In genomic region chr4:165199722-165200121, GRCh38 we compare ENCODE assay signal across 18 cellular contexts. TPM values are rescaled to one million over a fixed set of nuclear protein-coding genes. Genes with fewer than 3 reads are reported as not detected.
DNase-seq lines count a peak whose midpoint lies in the region; ATAC-seq and TF ChIP-seq lines count a peak whose summit lies in the region.
"Had no signal": no experiment of that assay in that cellular context is flagged by ENCODE, and none has a peak within 500 bp of the region (broad histone marks: within the 10 kb centered on the region; RNA-seq: fewer than 3 reads in every experiment).

No MANE protein-coding gene starts in this region.

- H3K27ac ChIP-seq in HCT116 (ENCODE audit: low read depth, low read length) = no peak overlapping the region
- no peak overlapping the region for H3K27ac ChIP-seq in GM23338 (ENCODE audit: low read depth)
- H3K27ac ChIP-seq: ovary had no signal

- H3K36me3 Mint-ChIP-seq in GM23338 (ENCODE audit: low read depth) = no peaks in the 10 kb centered on the region

- H3K27ac Mint-ChIP-seq in GM23338 = no peak overlapping the region

- POLR2A ChIA-PET in HCT116 (lab: Charles Lee) = no interaction called here

- H3K4me1 Mint-ChIP-seq in GM23338 = peaks cover 8% of the 10 kb centered on the region

- no peak for TF ChIP-seq RAD21 in HCT116 (IDR thresholded peaks at IDR 0.05; ENCODE audit: low read depth)

- H3K27me3 Mint-ChIP-seq in GM23338 (ENCODE audit: insufficient read depth, low read depth, poor library complexity) = no peaks in the 10 kb centered on the region

- RAD21 ChIA-PET in HCT116 (lab: Charles Lee; ENCODE audit: low non-redundant PET in 1 of 2, low total read pairs in 2 of 2, uncharacterized antibody in 2 of 2, unreplicated experiment in 2 of 2) = no interaction called here

- H3K9me2 ChIP-seq in HCT116 (ENCODE audit: insufficient read depth) (no peaks in the 10 kb centered on the region), GM23338 (ENCODE audit: insufficient read depth) (no peaks in the 10 kb centered on the region)

- H3K9ac ChIP-seq in HCT116 (ENCODE audit: low read length) = no peak overlapping the region

- H3K36me3 ChIP-seq in HCT116 (ENCODE audit: control insufficient read depth in 1 of 2, insufficient read depth in 2 of 2, low read length in 2 of 2) = no peaks in the 10 kb centered on the region
- H3K36me3 ChIP-seq in BE2C = no peaks in the 10 kb centered on the region
- no peaks in the 10 kb centered on the region for H3K36me3 ChIP-seq in GM23338 (ENCODE audit: insufficient read depth)
- H3K36me3 ChIP-seq: ovary had no signal

- no peak overlapping the region for H3K4me3 Mint-ChIP-seq in GM23338

- CTCF ChIA-PET in HCT116 (lab: Charles Lee) = no interaction called here

- H2AFZ ChIP-seq in HCT116 (ENCODE audit: low read depth, low read length, poor library complexity, severe bottlenecking) (peak overlapping the region; percentile 23), GM23338 (no peak overlapping the region)

- BruUV-seq in HCT116 (replicated peaks; lab: Mats Ljungman, UMichigan) = no TSS peak

- no peaks in the 10 kb centered on the region for H3K9me3 Mint-ChIP-seq in GM23338

- H3K9me3 ChIP-seq in HCT116 (ENCODE audit: control insufficient read depth in 1 of 2, insufficient read depth in 1 of 2, low read depth in 1 of 2, low read length in 2 of 2) (no peaks in the 10 kb centered on the region), BE2C (no peaks in the 10 kb centered on the region)
- H3K9me3 ChIP-seq: Caco-2, ovary had no signal

- TF ChIP-seq POLR2A in HCT116 (IDR thresholded peaks at IDR 0.05; ENCODE audit: borderline replicate concordance, extremely low read depth, insufficient read depth, insufficient read length) = no peak

- no peaks in the 10 kb centered on the region for H4K20me1 ChIP-seq in HCT116 (ENCODE audit: insufficient read depth)
- H4K20me1 ChIP-seq in GM23338 (replicated peaks; ENCODE audit: insufficient read depth) = no peaks in the 10 kb centered on the region

- no peaks in the 10 kb centered on the region for H3F3A ChIP-seq in GM23338 (replicated peaks; ENCODE audit: low read depth)

- H3K27me3 ChIP-seq in HCT116 (ENCODE audit: insufficient read depth, low read length) = no peaks in the 10 kb centered on the region
- peaks cover 18% of the 10 kb centered on the region for H3K27me3 ChIP-seq in BE2C
- no peaks in the 10 kb centered on the region for H3K27me3 ChIP-seq in GM23338 (ENCODE audit: insufficient read depth)
- H3K27me3 ChIP-seq: dorsolateral prefrontal cortex, ovary had no signal

- H3K4me1 ChIP-seq in HCT116 (ENCODE audit: control insufficient read depth in 1 of 2, insufficient read depth in 2 of 2, low read length in 2 of 2) = peaks cover 3 to 18% of the 10 kb centered on the region in 2 experiments; a peak in 2 of 4 replicates
- no peaks in the 10 kb centered on the region for H3K4me1 ChIP-seq in BE2C
- H3K4me1 ChIP-seq in GM23338 (ENCODE audit: insufficient read depth) = no peaks in the 10 kb centered on the region; the same call in 1 of the 2 replicates
- H3K4me1 ChIP-seq: Caco-2 had no signal

- H3K4me2 ChIP-seq in HCT116 (ENCODE audit: low read length) (no peak overlapping the region; the same call in 1 of the 2 replicates), GM23338 (no peak overlapping the region)

- no peak for DNase-seq in HCT116 (ENCODE audit: low read depth, low spot score)
- peak; percentile 59 for DNase-seq in RPMI7951 (ENCODE audit: low read depth)
- DNase-seq in epithelial cell of esophagus (ENCODE audit: low read depth) = peak; percentile 84
- DNase-seq in retinal pigment epithelial cell (ENCODE audit: low read depth) = peak; percentile 42
- DNase-seq in BE2C = no peak
- DNase-seq in NCI-H748 treated with DMSO at 0.1 percent for 48 hours (lab: John Stamatoyannopoulos, UW) = no peak
- no peak for DNase-seq in GM23338 (ENCODE audit: low spot score)
- DNase-seq: activated CD4-positive, alpha-beta T cell treated with anti-CD3 and anti-CD28 coated beads for 48 hours; activated naive CD4-positive, alpha-beta T cell treated with Interleukin-2 at 50 U/mL for 16 hours; AML-193; Caco-2; dorsolateral prefrontal cortex; GDM1; head of caudate nucleus; NCI-H345; ovary; stimulated activated CD4-positive, alpha-beta T cell treated with anti-CD3 and anti-CD28 coated beads, Interleukin-2, amount 100 ng/mL, for 48 hours had no signal

- ATAC-seq in HCT116 (peak; percentile 38; the same call in 1 of the 2 replicates), GM23338 (no peak)
- ATAC-seq: GM12878 had no signal

- H3K79me2 ChIP-seq in HCT116 (ENCODE audit: insufficient read depth, low read length) (no peaks in the 10 kb centered on the region), GM23338 (replicated peaks; ENCODE audit: insufficient read depth) (no peaks in the 10 kb centered on the region)

- intact Hi-C loops in HCT116 (cut with micrococcal nuclease) = no loop called here

- TF ChIP-seq CTCF in HCT116 (IDR thresholded peaks at IDR 0.05 in 2 of 3, conservative IDR thresholded peaks at IDR 0.05 in 1 of 3; ENCODE audit: borderline replicate concordance in 1 of 3, insufficient read depth in 1 of 3, low read depth in 2 of 3, low read length in 2 of 3) (no peak), epithelial cell of esophagus (IDR thresholded peaks at IDR 0.05; ENCODE audit: insufficient read depth, low read depth, low read length, missing control alignments) (no peak), retinal pigment epithelial cell (conservative IDR thresholded peaks at IDR 0.05; ENCODE audit: low read depth, low read length) (no peak), BE2C (IDR thresholded peaks at IDR 0.05; ENCODE audit: low read depth, low read length) (no peak), GM23338 (conservative IDR thresholded peaks at IDR 0.05; ENCODE audit: low read depth in 2 of 2) (no peak)

- no peak overlapping the region for H3K4me3 ChIP-seq in HCT116 (replicated peaks in 1 of 2; ENCODE audit: low read depth in 1 of 2, low read length in 2 of 2)
- H3K4me3 ChIP-seq in epithelial cell of esophagus (ENCODE audit: low read length) = no peak overlapping the region
- H3K4me3 ChIP-seq in retinal pigment epithelial cell (ENCODE audit: low read length) = no peak overlapping the region
- no peak overlapping the region for H3K4me3 ChIP-seq in BE2C (ENCODE audit: low read depth, low read length)
- H3K4me3 ChIP-seq in GM23338 = no peak overlapping the region
- H3K4me3 ChIP-seq: dorsolateral prefrontal cortex, GM12878, ovary had no signal

TF ChIP-seq in HCT116, 20 proteins besides CTCF, POLR2A, EP300 and RAD21:
- TF ChIP-seq EZH2 (IDR thresholded peaks at IDR 0.05) = no peak
- no peak for TF ChIP-seq YY1 (IDR thresholded peaks at IDR 0.05; ENCODE audit: extremely low read depth, insufficient replicate concordance, low read depth, low read length)
- TF ChIP-seq JUND (IDR thresholded peaks at IDR 0.05) = peak; percentile 31; the same call in 1 of the 2 replicates
- TF ChIP-seq ZNF274 (IDR thresholded peaks at IDR 0.05; ENCODE audit: low read depth, low read length) = no peak
- no peak for TF ChIP-seq TCF7L2 (IDR thresholded peaks at IDR 0.05; ENCODE audit: borderline replicate concordance, extremely low read depth, insufficient read depth, insufficient read length)
- TF ChIP-seq, protein P1, sequence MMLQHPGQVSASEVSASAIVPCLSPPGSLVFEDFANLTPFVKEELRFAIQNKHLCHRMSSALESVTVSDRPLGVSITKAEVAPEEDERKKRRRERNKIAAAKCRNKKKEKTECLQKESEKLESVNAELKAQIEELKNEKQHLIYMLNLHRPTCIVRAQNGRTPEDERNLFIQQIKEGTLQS (IDR thresholded peaks at IDR 0.05) = no peak
- no peak for TF ChIP-seq CBX3 (IDR thresholded peaks at IDR 0.05; ENCODE audit: low read depth)
- no peak for TF ChIP-seq EGR1 (IDR thresholded peaks at IDR 0.05; ENCODE audit: low read depth)
- TF ChIP-seq FOSL1 (IDR thresholded peaks at IDR 0.05; ENCODE audit: low read depth) = no peak
- TF ChIP-seq SP1 (IDR thresholded peaks at IDR 0.05; ENCODE audit: low read depth) = peak; percentile 45; the same call in 1 of the 2 replicates
- no peak for TF ChIP-seq POLR2AphosphoS5 (IDR thresholded peaks at IDR 0.05; ENCODE audit: low read depth, low read length)

TF ChIP-seq in GM23338, 12 proteins besides CTCF, POLR2A, EP300 and RAD21:
- TF ChIP-seq, protein P2, sequence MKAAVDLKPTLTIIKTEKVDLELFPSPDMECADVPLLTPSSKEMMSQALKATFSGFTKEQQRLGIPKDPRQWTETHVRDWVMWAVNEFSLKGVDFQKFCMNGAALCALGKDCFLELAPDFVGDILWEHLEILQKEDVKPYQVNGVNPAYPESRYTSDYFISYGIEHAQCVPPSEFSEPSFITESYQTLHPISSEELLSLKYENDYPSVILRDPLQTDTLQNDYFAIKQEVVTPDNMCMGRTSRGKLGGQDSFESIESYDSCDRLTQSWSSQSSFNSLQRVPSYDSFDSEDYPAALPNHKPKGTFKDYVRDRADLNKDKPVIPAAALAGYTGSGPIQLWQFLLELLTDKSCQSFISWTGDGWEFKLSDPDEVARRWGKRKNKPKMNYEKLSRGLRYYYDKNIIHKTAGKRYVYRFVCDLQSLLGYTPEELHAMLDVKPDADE (IDR thresholded peaks at IDR 0.05) = no peak

RNA-seq across cellular contexts. Expression of gene KLHL2, which starts 7.6 kb away (rescaled TPM):
- 24.6 TPM for total RNA-seq in HCT116 (2021; ENCODE audit: unreplicated experiment)
- 21.4 and 27.8 TPM in 2 replicates for polyA plus RNA-seq in HCT116 (2012)
- 13.0 and 14.2 TPM in 2 replicates for total RNA-seq in RPMI7951 (2014; rRNA removed; shearing (Covaris generic))
- 4.5 TPM for polyA plus RNA-seq in BE2C (2012; ENCODE audit: insufficient read depth, insufficient read length, low read depth)
- 12.4 and 14.8 TPM in 2 replicates for total RNA-seq in GM23338 (2014; rRNA removed; shearing (Covaris generic))
- 5.0 and 7.1 TPM in 2 replicates for polyA plus RNA-seq in GM23338 (2016; fragmentation: Nextera tagmentation; extraction: Ambion mirVana)

Comparison
In these comparisons a context has a peak if more than half of its experiments do, and no peak if none do; other contexts are left out.
1. DNase-seq: peak in RPMI7951 (single experiment), epithelial cell of esophagus (single experiment) and retinal pigment epithelial cell (single experiment); none in HCT116 (single experiment), BE2C (single experiment), NCI-H748 treated with DMSO at 0.1 percent for 48 hours (single experiment) and GM23338 (single experiment).